8 cellular contexts compared by ENCODE assay signal in genomic region chr7:115679976-115680375, GRCh38.
DNase-seq lines count a peak whose midpoint lies in the region; ATAC-seq and TF ChIP-seq lines count a peak whose summit lies in the region.

No MANE protein-coding gene starts in this region.

- POLR2A ChIA-PET in A673 (lab: Charles Lee; ENCODE audit: low non-redundant PET) = interaction anchor here (0.5 kb wide), 1 partner anchor 818 kb away, joined by 3 read pairs; no protein-coding TSS in a partner anchor
- POLR2A ChIA-PET in naive thymus-derived CD4-positive, alpha-beta T cell (lab: Charles Lee) = no interaction called here

- H3K27ac Mint-ChIP-seq in effector memory CD8-positive, alpha-beta T cell = no peak overlapping the region
- no peak overlapping the region for H3K27ac Mint-ChIP-seq in neural progenitor cell
- no peak overlapping the region for H3K27ac Mint-ChIP-seq in naive thymus-derived CD4-positive, alpha-beta T cell

- no peak overlapping the region for H3K9ac ChIP-seq in neural progenitor cell

- peak; percentile 75 for ATAC-seq in HG02885 (IDR thresholded peaks at IDR 0.05; ENCODE audit: poor library complexity, unreplicated experiment)
- ATAC-seq in effector memory CD8-positive, alpha-beta T cell (replicated peaks) = peak; percentile 58
- ATAC-seq in naive thymus-derived CD4-positive, alpha-beta T cell = no peak

- H3K4me2 ChIP-seq in neural progenitor cell = peak overlapping the region; percentile 11

- H2AFZ ChIP-seq in neural progenitor cell (replicated peaks) = no peak overlapping the region

- no peak overlapping the region for H3K4me3 Mint-ChIP-seq in effector memory CD8-positive, alpha-beta T cell
- H3K4me3 Mint-ChIP-seq in neural progenitor cell = no peak overlapping the region
- no peak overlapping the region for H3K4me3 Mint-ChIP-seq in naive thymus-derived CD4-positive, alpha-beta T cell

- BruUV-seq in A673 (replicated peaks; lab: Mats Ljungman, UMichigan) = no TSS peak

- H3K79me2 ChIP-seq in neural progenitor cell (ENCODE audit: low read depth) = no peaks in the 10 kb centered on the region

- H3K9me3 ChIP-seq in A673 (ENCODE audit: low read depth, low read length, poor library complexity, severe bottlenecking) (no peaks in the 10 kb centered on the region), neural progenitor cell (ENCODE audit: low read depth) (no peaks in the 10 kb centered on the region)
- H3K9me3 ChIP-seq in naive thymus-derived CD4-positive, alpha-beta T cell (ENCODE audit: control insufficient read depth in 2 of 3, low read length in 3 of 3) = no peaks in the 10 kb centered on the region

- H4K20me1 ChIP-seq in neural progenitor cell (ENCODE audit: low read depth) = no peaks in the 10 kb centered on the region

- DNase-seq in A673 (ENCODE audit: low spot score) (peak; percentile 92), GM13977 (ENCODE audit: low spot score) (no peak), NCI-H526 treated with DMSO at 0.1 percent for 48 hours (lab: John Stamatoyannopoulos, UW) (peak; percentile 33), neural progenitor cell (ENCODE audit: low spot score) (peak; percentile 72)
- no peak for DNase-seq in effector memory CD8-positive, alpha-beta T cell
- DNase-seq in activated effector memory CD4-positive, alpha-beta T cell treated with anti-CD3 and anti-CD28 coated beads, Interleukin-2, amount 50 U/mL, for 16 hours = no peak
- no peak for DNase-seq in naive thymus-derived CD4-positive, alpha-beta T cell

- H3K4me3 ChIP-seq in A673 (ENCODE audit: low read depth, low read length, poor library complexity, severe bottlenecking) (no peak overlapping the region), neural progenitor cell (no peak overlapping the region)
- no peak overlapping the region for H3K4me3 ChIP-seq in naive thymus-derived CD4-positive, alpha-beta T cell (ENCODE audit: low read length)

- in situ Hi-C loops in GM13977 (cut with MboI; ENCODE audit: low pct_unique_long_range_greater_than_20kb, low sequenced_read_pairs, unreplicated experiment) = no loop called here

- H3K27ac ChIP-seq in A673 (ENCODE audit: low read depth, low read length, poor library complexity, severe bottlenecking) (no peak overlapping the region), neural progenitor cell (no peak overlapping the region)
- H3K27ac ChIP-seq in naive thymus-derived CD4-positive, alpha-beta T cell (ENCODE audit: low read depth, low read length) = no peak overlapping the region

- no peaks in the 10 kb centered on the region for H3K9me3 Mint-ChIP-seq in effector memory CD8-positive, alpha-beta T cell
- no peaks in the 10 kb centered on the region for H3K9me3 Mint-ChIP-seq in neural progenitor cell
- H3K9me3 Mint-ChIP-seq in naive thymus-derived CD4-positive, alpha-beta T cell = peaks cover 0 to 3% (median 0%) of the 10 kb centered on the region in 11 donors

- H3K27me3 Mint-ChIP-seq in effector memory CD8-positive, alpha-beta T cell = no peaks in the 10 kb centered on the region
- peaks cover 7% of the 10 kb centered on the region for H3K27me3 Mint-ChIP-seq in neural progenitor cell (ENCODE audit: insufficient read depth, low read depth)
- H3K27me3 Mint-ChIP-seq in naive thymus-derived CD4-positive, alpha-beta T cell = no peaks in the 10 kb centered on the region

- H3K4me1 ChIP-seq in A673 (ENCODE audit: insufficient read depth, low read length, poor library complexity, severe bottlenecking) = peaks cover 34% of the 10 kb centered on the region
- peaks cover 12% of the 10 kb centered on the region for H3K4me1 ChIP-seq in neural progenitor cell
- H3K4me1 ChIP-seq in naive thymus-derived CD4-positive, alpha-beta T cell (ENCODE audit: control insufficient read depth in 2 of 2, insufficient read depth in 2 of 2, low read length in 2 of 2) = no peaks in the 10 kb centered on the region

- TF ChIP-seq CTCF in A673 (conservative IDR thresholded peaks at IDR 0.05; ENCODE audit: low read depth, low read length) (peak; percentile 72), GM13977 (IDR thresholded peaks at IDR 0.05; ENCODE audit: extremely low read depth, insufficient read depth, missing control alignments) (peak; percentile 47), neural progenitor cell (IDR thresholded peaks at IDR 0.05) (peak; percentile 61)

- no peaks in the 10 kb centered on the region for H3K36me3 ChIP-seq in A673 (ENCODE audit: insufficient read depth, low read length, poor library complexity, severe bottlenecking)
- H3K36me3 ChIP-seq in neural progenitor cell = no peaks in the 10 kb centered on the region
- H3K36me3 ChIP-seq in naive thymus-derived CD4-positive, alpha-beta T cell (ENCODE audit: control insufficient read depth in 2 of 3, insufficient read depth in 3 of 3, low read length in 3 of 3) = no peaks in the 10 kb centered on the region

- no peaks in the 10 kb centered on the region for H3K4me1 Mint-ChIP-seq in effector memory CD8-positive, alpha-beta T cell (ENCODE audit: low read depth in 2 of 2)
- peaks cover 6% of the 10 kb centered on the region for H3K4me1 Mint-ChIP-seq in neural progenitor cell
- H3K4me1 Mint-ChIP-seq in naive thymus-derived CD4-positive, alpha-beta T cell = no peaks in the 10 kb centered on the region

- CTCF ChIA-PET in A673 (lab: Charles Lee) = interaction anchor here (1.0 kb wide), 1 partner anchor 171 kb away, joined by 4 read pairs; no protein-coding TSS in a partner anchor
- CTCF ChIA-PET in naive thymus-derived CD4-positive, alpha-beta T cell (lab: Charles Lee) = no interaction called here

- intact Hi-C loops in A673 (cut with micrococcal nuclease; ENCODE audit: unreplicated experiment) = loop anchor here (5.0 kb wide), 2 partner anchors 813 to 1598 kb away; no protein-coding TSS in a partner anchor
- intact Hi-C loops in naive thymus-derived CD4-positive, alpha-beta T cell (cut with micrococcal nuclease) = loop anchor here in 1 of 2 donors (1.0 to 10.0 kb wide), 2 partner anchors 815 to 1595 kb away; no protein-coding TSS in a partner anchor

- H3K36me3 Mint-ChIP-seq in effector memory CD8-positive, alpha-beta T cell (ENCODE audit: insufficient read depth) = peaks cover 3% of the 10 kb centered on the region
- no peaks in the 10 kb centered on the region for H3K36me3 Mint-ChIP-seq in neural progenitor cell
- H3K36me3 Mint-ChIP-seq in naive thymus-derived CD4-positive, alpha-beta T cell = no peaks in the 10 kb centered on the region

- no peaks in the 10 kb centered on the region for H3K27me3 ChIP-seq in A673 (replicated peaks; ENCODE audit: insufficient read depth, low read depth, low read length, poor library complexity)
- H3K27me3 ChIP-seq in neural progenitor cell = no peaks in the 10 kb centered on the region
- peaks cover 0 to 3% of the 10 kb centered on the region in 2 donors for H3K27me3 ChIP-seq in naive thymus-derived CD4-positive, alpha-beta T cell (ENCODE audit: control insufficient read depth in 2 of 2, insufficient read depth in 2 of 2, low read length in 2 of 2)

- peaks cover 9% of the 10 kb centered on the region for H3F3A ChIP-seq in neural progenitor cell (ENCODE audit: low read depth)

Comparison
In these comparisons a context has a peak if more than half of its experiments do, and no peak if none do; other contexts are left out.
1. DNase-seq: peak in A673 (single experiment), NCI-H526 treated with DMSO at 0.1 percent for 48 hours (single experiment) and neural progenitor cell (single experiment); none in GM13977 (single experiment), effector memory CD8-positive, alpha-beta T cell (0 of 3), activated effector memory CD4-positive, alpha-beta T cell treated with anti-CD3 and anti-CD28 coated beads, Interleukin-2, amount 50 U/mL, for 16 hours (single experiment) and naive thymus-derived CD4-positive, alpha-beta T cell (0 of 9).
2. Peak in every context shown above with its lines, with median percentiles within 50 percentile points of each other: CTCF ChIP-seq.